ENCODE assay signal across 12 cellular contexts in the genomic region with DNA sequence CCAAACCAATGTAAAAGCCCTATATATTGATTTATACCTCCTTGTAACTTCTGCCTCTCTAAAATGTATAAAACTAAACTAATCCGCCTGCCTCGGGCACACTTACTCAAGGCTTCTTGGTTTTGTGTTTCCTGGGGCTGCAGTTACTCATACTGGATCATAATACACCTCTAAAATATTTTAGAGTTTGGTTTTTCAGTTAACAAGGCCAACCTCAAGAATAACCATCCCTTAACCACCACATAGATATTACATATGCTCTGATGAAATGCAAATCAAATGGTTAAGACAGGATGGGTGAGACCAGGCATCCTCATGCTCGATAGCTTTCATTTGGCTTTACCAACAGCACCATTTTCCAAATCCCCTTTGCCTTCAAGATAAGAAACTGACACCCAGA. TPM values are rescaled to one million over a fixed set of nuclear protein-coding genes. Genes with fewer than 3 reads are reported as not detected.
DNase-seq lines count a peak whose midpoint lies in the region; ATAC-seq and TF ChIP-seq lines count a peak whose summit lies in the region.
"Had no signal": no experiment of that assay in that cellular context is flagged by ENCODE, and none has a peak within 500 bp of the region (broad histone marks: within the 10 kb centered on the region; RNA-seq: fewer than 3 reads in every experiment).

No MANE protein-coding gene starts in this region.

- H3K9me3 ChIP-seq in PC-3 (ENCODE audit: low read length) (no peaks in the 10 kb centered on the region), hepatocyte (ENCODE audit: low read depth) (no peaks in the 10 kb centered on the region), esophagus muscularis mucosa (no peaks in the 10 kb centered on the region)
- H3K9me3 ChIP-seq: gastrocnemius medialis had no signal

- ATAC-seq in GM21619 (IDR thresholded peaks at IDR 0.05; ENCODE audit: unreplicated experiment), result peak; percentile 76
- peak; percentile 61 for ATAC-seq in PC-3
- ATAC-seq: gastrocnemius medialis had no signal

- H3K27ac ChIP-seq in PC-3 (ENCODE audit: low read length), result peak overlapping the region; percentile 78
- H3K27ac ChIP-seq in hepatocyte, result peak overlapping the region; percentile 20
- peak overlapping the region in 1 of 4 donors; percentile 27 for H3K27ac ChIP-seq in esophagus muscularis mucosa (replicated peaks in 1 of 4)
- H3K27ac ChIP-seq: gastrocnemius medialis had no signal

- H3K4me1 ChIP-seq in PC-3 (ENCODE audit: insufficient read depth, low read length) (peaks cover 38% of the 10 kb centered on the region), hepatocyte (ENCODE audit: insufficient read depth) (peaks cover 8% of the 10 kb centered on the region), esophagus muscularis mucosa (peaks cover 0 to 20% (median 18%) of the 10 kb centered on the region in 4 donors)

- H3K4me3 ChIP-seq in PC-3 (ENCODE audit: low read length) (peak overlapping the region; percentile 25; the same call in 1 of the 2 replicates), hepatocyte (no peak overlapping the region), esophagus muscularis mucosa (no peak overlapping the region)
- H3K4me3 ChIP-seq: gastrocnemius medialis had no signal

- peak; percentile 25 for DNase-seq in EH (ENCODE audit: low read depth)
- peak; percentile 63 for DNase-seq in PC-3
- DNase-seq in hepatocyte (ENCODE audit: low spot score), result no peak
- DNase-seq in esophagus muscularis mucosa (ENCODE audit: extremely low spot score), result no peak
- DNase-seq in stimulated activated naive CD4-positive, alpha-beta T cell (lab: John Stamatoyannopoulos, UW), result no peak
- no peak for DNase-seq in NCI-H2029 (lab: John Stamatoyannopoulos, UW)
- DNase-seq in GM10266 (ENCODE audit: extremely low spot score), result no peak
- DNase-seq: DMS 273 treated with DMSO at 0.1 percent for 48 hours, gastrocnemius medialis, midbrain, NCI-H345 had no signal

- intact Hi-C loops in PC-3 (cut with micrococcal nuclease) (no loop called here), esophagus muscularis mucosa (cut with DNase I) (no loop called here)

- H3K36me3 ChIP-seq in PC-3 (ENCODE audit: low read depth, low read length) (peaks cover 23% of the 10 kb centered on the region), hepatocyte (replicated peaks; ENCODE audit: insufficient read depth, low read depth) (no peaks in the 10 kb centered on the region), esophagus muscularis mucosa (peaks cover 0 to 10% (median 4%) of the 10 kb centered on the region in 4 donors)
- H3K36me3 ChIP-seq: gastrocnemius medialis had no signal

- no peak for TF ChIP-seq CTCF in PC-3 (conservative IDR thresholded peaks at IDR 0.05; ENCODE audit: low read depth, low read length)
- no peak for TF ChIP-seq CTCF in hepatocyte (IDR thresholded peaks at IDR 0.05; ENCODE audit: poor library complexity)
- no peak for TF ChIP-seq CTCF in esophagus muscularis mucosa (IDR thresholded peaks at IDR 0.05)
- TF ChIP-seq CTCF in GM10266 (IDR thresholded peaks at IDR 0.05; ENCODE audit: control insufficient read depth, insufficient read depth, low read depth, missing control alignments), result no peak

- H3K9me2 ChIP-seq in PC-3 (replicated peaks; ENCODE audit: low read length), result no peaks in the 10 kb centered on the region
- H3K9me2 ChIP-seq in hepatocyte (replicated peaks; ENCODE audit: insufficient read depth), result no peaks in the 10 kb centered on the region

- H3K9ac ChIP-seq in PC-3 (ENCODE audit: low read length), result peak overlapping the region; percentile 13; the same call in 1 of the 2 replicates

- WGBS in hepatocyte (ENCODE audit: low lambda C conversion rate, missing lambda C conversion rate), result 67% methylated on average over 3 of the region's 3 CpGs
- WGBS in esophagus muscularis mucosa, result 94% methylated on average over 3 of the region's 3 CpGs

- CTCF ChIA-PET in PC-3 (lab: Charles Lee), result interaction anchor here (0.6 kb wide), 1 partner anchor 54 kb away, joined by 3 read pairs; no protein-coding TSS in a partner anchor

- TF ChIP-seq POLR2A in esophagus muscularis mucosa (IDR thresholded peaks at IDR 0.05; ENCODE audit: low read depth), result no peak

- H3K4me2 ChIP-seq in PC-3 (ENCODE audit: low read length), result peak overlapping the region; percentile 59
- H3K4me2 ChIP-seq in hepatocyte, result no peak overlapping the region

- H3K79me2 ChIP-seq in PC-3 (ENCODE audit: low read length), result no peaks in the 10 kb centered on the region
- H3K79me2 ChIP-seq in hepatocyte, result peaks cover 6% of the 10 kb centered on the region

- no peak overlapping the region for H2AFZ ChIP-seq in PC-3 (ENCODE audit: low read length)
- H2AFZ ChIP-seq in hepatocyte, result no peak overlapping the region

- peaks cover 11% of the 10 kb centered on the region for H3F3A ChIP-seq in PC-3 (ENCODE audit: low read length, unreplicated experiment)

- POLR2A ChIA-PET in PC-3 (lab: Charles Lee; ENCODE audit: unreplicated experiment), result no interaction called here

- H4K20me1 ChIP-seq in PC-3 (ENCODE audit: low read length) (no peaks in the 10 kb centered on the region), hepatocyte (ENCODE audit: insufficient read depth, poor library complexity, severe bottlenecking) (no peaks in the 10 kb centered on the region)

- BruUV-seq in PC-3 (replicated peaks; lab: Mats Ljungman, UMichigan), result no TSS peak

- H3K27me3 ChIP-seq in PC-3 (ENCODE audit: low read length) (no peaks in the 10 kb centered on the region), hepatocyte (no peaks in the 10 kb centered on the region), esophagus muscularis mucosa (no peaks in the 10 kb centered on the region)
- H3K27me3 ChIP-seq: gastrocnemius medialis had no signal

- no peak for TF ChIP-seq EP300 in esophagus muscularis mucosa (IDR thresholded peaks at IDR 0.05)

RNA-seq across cellular contexts. Expression of a gene that starts 46.4 kb away (rescaled TPM):
- total RNA-seq in PC-3 (2014; rRNA removed) (45.8 and 49.1 TPM in 2 replicates), hepatocyte (46.5 and 68.4 TPM in 2 replicates), esophagus muscularis mucosa (10 to 100 TPM; 31.0 to 42.4 (median 36.8) TPM)
- 83.2 and 84.9 TPM in 2 replicates for polyA plus RNA-seq in hepatocyte

Comparison
In these comparisons a context has a peak if more than half of its experiments do, and no peak if none do; other contexts are left out.
1. DNase-seq: peak in EH (single experiment) and PC-3 (single experiment); none in hepatocyte (single experiment), esophagus muscularis mucosa (single experiment), stimulated activated naive CD4-positive, alpha-beta T cell (0 of 6), NCI-H2029 (single experiment) and GM10266 (single experiment).